ENCODE assay signal across 21 cellular contexts in genomic region chr2:164896226-164896625, GRCh38. TPM values are rescaled to one million over a fixed set of nuclear protein-coding genes. Genes with fewer than 3 reads are reported as not detected.
DNase-seq lines count a peak whose midpoint lies in the region; ATAC-seq, FAIRE-seq and TF ChIP-seq lines count a peak whose summit lies in the region.
"Had no signal": no experiment of that assay in that cellular context is flagged by ENCODE, and none has a peak within 500 bp of the region (broad histone marks: within the 10 kb centered on the region; RNA-seq: fewer than 3 reads in every experiment).

No MANE protein-coding gene starts in this region.

- no peak for TF ChIP-seq EP300 in A549 (IDR thresholded peaks at IDR 0.05)

- H3K36me3 Mint-ChIP-seq in mesothelial cell of epicardium = peaks cover 4% of the 10 kb centered on the region
- H3K36me3 Mint-ChIP-seq: CD4-positive, CD25-positive, alpha-beta regulatory T cell had no signal

- H3K27ac ChIP-seq in A549 = peak overlapping the region; percentile 44 to 62
- H3K27ac ChIP-seq in PC-9 = peak overlapping the region; percentile 86
- H3K27ac ChIP-seq in OCI-LY7 (ENCODE audit: low read depth, low read length, poor library complexity, severe bottlenecking) = no peak overlapping the region
- H3K27ac ChIP-seq: body of pancreas, SK-N-MC, upper lobe of left lung had no signal

- H3K4me3 ChIP-seq in A549 (no peak overlapping the region), PC-9 (no peak overlapping the region), OCI-LY7 (ENCODE audit: low read depth, low read length, poor library complexity, severe bottlenecking) (no peak overlapping the region)
- H3K4me3 ChIP-seq: body of pancreas, SK-N-MC, upper lobe of left lung had no signal

- H2AFZ ChIP-seq in PC-9 (peak overlapping the region; percentile 66; the same call in 1 of the 2 replicates), OCI-LY7 (ENCODE audit: low read length) (no peak overlapping the region)

- H3K9me3 ChIP-seq in A549 (no peaks in the 10 kb centered on the region), PC-9 (ENCODE audit: insufficient read depth, low read depth) (no peaks in the 10 kb centered on the region; the same call in 1 of the 2 replicates), OCI-LY7 (ENCODE audit: low read length) (no peaks in the 10 kb centered on the region)
- H3K9me3 ChIP-seq: body of pancreas, upper lobe of left lung had no signal

- TF ChIP-seq RAD21 in A549 (conservative IDR thresholded peaks at IDR 0.05 in 1 of 2, IDR thresholded peaks at IDR 0.05 in 1 of 2) = no peak

- peaks cover 10% of the 10 kb centered on the region for H3K9me3 Mint-ChIP-seq in mesothelial cell of epicardium
- H3K9me3 Mint-ChIP-seq: activated CD4-positive, alpha-beta T cell treated with anti-CD3 and anti-CD28 coated beads, Interleukin-2, amount 10 ng/mL, durations not matched to agents 7 days and 5 days; dendritic cell treated with granulocyte-macrophage colony-stimulating factor and Interleukin-4, amounts not matched to agents 40 ng/mL and 50 ng/mL, for 4 days had no signal

- H3K36me3 ChIP-seq in PC-9 (ENCODE audit: low read depth) (no peaks in the 10 kb centered on the region), OCI-LY7 (ENCODE audit: insufficient read depth, low read length) (no peaks in the 10 kb centered on the region)
- H3K36me3 ChIP-seq: upper lobe of left lung had no signal

- TF ChIP-seq POLR2A in A549 (IDR thresholded peaks at IDR 0.05; ENCODE audit: low read length) = no peak

- no peak overlapping the region for H3K4me3 Mint-ChIP-seq in mesothelial cell of epicardium
- H3K4me3 Mint-ChIP-seq: activated CD4-positive, alpha-beta T cell treated with anti-CD3 and anti-CD28 coated beads, Interleukin-2, amount 10 ng/mL, durations not matched to agents 7 days and 5 days; CD4-positive, CD25-positive, alpha-beta regulatory T cell; dendritic cell treated with granulocyte-macrophage colony-stimulating factor and Interleukin-4, amounts not matched to agents 40 ng/mL and 50 ng/mL, for 4 days had no signal

- H3K4me2 ChIP-seq in A549 (peak overlapping the region; percentile 51), PC-9 (peak overlapping the region; percentile 28; the same call in 1 of the 2 replicates), OCI-LY7 (ENCODE audit: low read length) (no peak overlapping the region)

- H3K4me1 Mint-ChIP-seq in mesothelial cell of epicardium = peaks cover 44% of the 10 kb centered on the region

- H3K4me1 ChIP-seq in A549 (peaks cover 32% of the 10 kb centered on the region), PC-9 (replicated peaks; ENCODE audit: insufficient read depth) (peaks cover 16% of the 10 kb centered on the region), OCI-LY7 (ENCODE audit: insufficient read depth, low read length, poor library complexity, severe bottlenecking) (no peaks in the 10 kb centered on the region)

- DNase-seq in A549 (ENCODE audit: low read depth in 1 of 2, low spot score in 1 of 2) (no peak), PC-9 (no peak), fibroblast of gingiva (ENCODE audit: low read depth) (peak; percentile 30), mesothelial cell of epicardium (ENCODE audit: low spot score in 2 of 2, unreplicated experiment in 2 of 2) (no peak), GM19238 (ENCODE audit: insufficient read length, low spot score) (no peak), OCI-LY7 (ENCODE audit: low spot score) (no peak)
- DNase-seq: body of pancreas; glutamatergic neuron; left ventricle myocardium superior; NCI-H1417 treated with DMSO at 0.1 percent for 48 hours; stimulated activated naive CD4-positive, alpha-beta T cell treated with Interleukin-2 at 50 U/mL for 16 hours; upper lobe of left lung had no signal

- intact Hi-C loops in PC-9 (cut with micrococcal nuclease; ENCODE audit: unreplicated experiment) (no loop called here), OCI-LY7 (cut with micrococcal nuclease; ENCODE audit: unreplicated experiment) (no loop called here)

- BruUV-seq in PC-9 (replicated peaks; lab: Mats Ljungman, UMichigan) (no TSS peak), OCI-LY7 (replicated peaks; lab: Mats Ljungman, UMichigan) (no TSS peak)

- no peak overlapping the region for H3K27ac Mint-ChIP-seq in mesothelial cell of epicardium
- H3K27ac Mint-ChIP-seq: activated CD4-positive, alpha-beta T cell treated with anti-CD3 and anti-CD28 coated beads, Interleukin-2, amount 10 ng/mL, durations not matched to agents 7 days and 5 days; dendritic cell treated with granulocyte-macrophage colony-stimulating factor and Interleukin-4, amounts not matched to agents 40 ng/mL and 50 ng/mL, for 4 days had no signal

- no peaks in the 10 kb centered on the region for H3K79me2 ChIP-seq in PC-9 (ENCODE audit: low read depth)
- H3K79me2 ChIP-seq in OCI-LY7 (ENCODE audit: insufficient read depth, low read depth, low read length) = no peaks in the 10 kb centered on the region

- CTCF ChIA-PET in A549 (lab: Yijun Ruan, JAX) (interaction anchor here (1.5 kb wide), 1 partner anchor 17 kb away, joined by 3 read pairs; no protein-coding TSS in a partner anchor), PC-9 (lab: Charles Lee) (no interaction called here), OCI-LY7 (lab: Charles Lee; ENCODE audit: unreplicated experiment) (no interaction called here)

- TF ChIP-seq CTCF in A549 (IDR thresholded peaks at IDR 0.05) (no peak), PC-9 (conservative IDR thresholded peaks at IDR 0.05) (no peak), mesothelial cell of epicardium (IDR thresholded peaks at IDR 0.05; ENCODE audit: unreplicated experiment) (no peak), OCI-LY7 (conservative IDR thresholded peaks at IDR 0.05; ENCODE audit: low read length) (no peak)

- H4K20me1 ChIP-seq in PC-9 (ENCODE audit: insufficient read depth) = no peaks in the 10 kb centered on the region
- H4K20me1 ChIP-seq in OCI-LY7 (ENCODE audit: insufficient read depth, low read length) = no peaks in the 10 kb centered on the region

- H3K27me3 Mint-ChIP-seq in mesothelial cell of epicardium (ENCODE audit: low read depth) = no peaks in the 10 kb centered on the region
- H3K27me3 Mint-ChIP-seq: dendritic cell treated with granulocyte-macrophage colony-stimulating factor and Interleukin-4, amounts not matched to agents 40 ng/mL and 50 ng/mL, for 4 days had no signal

- POLR2A ChIA-PET in A549 (lab: Yijun Ruan, JAX) (no interaction called here), PC-9 (lab: Charles Lee; ENCODE audit: unreplicated experiment) (no interaction called here), OCI-LY7 (lab: Charles Lee) (interaction anchor here (0.6 to 1.5 kb wide), 5 partner anchors 8 to 136 kb away, joined by 3 to 5 read pairs (median 4); no protein-coding TSS in a partner anchor)

- no peaks in the 10 kb centered on the region for H3K27me3 ChIP-seq in PC-9 (ENCODE audit: insufficient read depth, low read depth)
- H3K27me3 ChIP-seq: body of pancreas, upper lobe of left lung had no signal

- no peak for FAIRE-seq in A549 (lab: Jason Lieb, UNC)
- FAIRE-seq: HTR-8/SVneo had no signal

- no peaks in the 10 kb centered on the region for H3F3A ChIP-seq in PC-9 (ENCODE audit: insufficient read depth, low read depth)

- WGBS in A549 (ENCODE audit: missing lambda C conversion rate) = 87% methylated on average over 4 of the region's 4 CpGs

- ATAC-seq in A549 = no peak
- ATAC-seq in GM19395 (IDR thresholded peaks at IDR 0.05; ENCODE audit: unreplicated experiment) = peak; percentile 17
- ATAC-seq in HG03469 (IDR thresholded peaks at IDR 0.05; ENCODE audit: unreplicated experiment) = no peak
- ATAC-seq: left ventricle myocardium superior, sciatic nerve had no signal

- H3K9me2 ChIP-seq in PC-9 (ENCODE audit: insufficient read depth) (no peaks in the 10 kb centered on the region), OCI-LY7 (ENCODE audit: insufficient read depth, low read length) (no peaks in the 10 kb centered on the region)

TF ChIP-seq in A549, 52 proteins besides CTCF, POLR2A, EP300 and RAD21 (continues in another document):
- TF ChIP-seq ZSCAN20 (CRISPR knock-in tag; IDR thresholded peaks at IDR 0.05) (no peak), GATA3 (IDR thresholded peaks at IDR 0.05; ENCODE audit: borderline replicate concordance) (no peak), RCOR1 (IDR thresholded peaks at IDR 0.05; ENCODE audit: low read depth, low read length) (no peak), EHF (CRISPR knock-in tag; IDR thresholded peaks at IDR 0.05) (no peak), SREBF2 (IDR thresholded peaks at IDR 0.05) (no peak), KDM5A (IDR thresholded peaks at IDR 0.05) (no peak), CHD4 (IDR thresholded peaks at IDR 0.05; ENCODE audit: borderline replicate concordance) (no peak), POLR2AphosphoS2 (conservative IDR thresholded peaks at IDR 0.05; ENCODE audit: low read length) (no peak), MAZ (IDR thresholded peaks at IDR 0.05; ENCODE audit: borderline replicate concordance, low read depth, low read length) (no peak), HOXA7 (CRISPR knock-in tag; IDR thresholded peaks at IDR 0.05) (no peak)

RNA-seq across cellular contexts. Expression of gene COBLL1, which starts 54.6 kb away (rescaled TPM):
- polyA plus RNA-seq in A549 (2011; rRNA removed) (5.3 and 7.1 TPM in 2 replicates), A549 (2017; fragmentation: RNase III; extraction: RNeasy Plus Mini Kit Qiagen cat#74134 plus additional on column Dnase treatment) (2.4 to 2.6 TPM (median 2.6 TPM) in 3 replicates)
- polyA plus RNA-seq in A549 (2012; cell fraction: cytosol; rRNA removed) = 1.7 and 1.8 TPM in 2 replicates
- 1.2 and 1.4 TPM in 2 replicates for polyA plus RNA-seq in A549 (2012; cell fraction: nucleus; rRNA removed)
- polyA minus RNA-seq in A549 (2011; rRNA and poly(A)+ RNA removed) = 7.2 and 11.0 TPM in 2 replicates
- total RNA-seq in PC-9 (2021) (6.6 and 8.0 TPM in 2 replicates), mesothelial cell of epicardium (98.5 to 110 TPM (median 109 TPM) in 3 replicates), OCI-LY7 (2022) (40.3 and 40.7 TPM in 2 replicates)
- total RNA-seq in OCI-LY7 (2014; rRNA removed; shearing (Covaris generic)) = 0.79 and 0.88 TPM in 2 replicates
- total RNA-seq: activated CD4-positive, alpha-beta T cell treated with anti-CD3 and anti-CD28 coated beads, Interleukin-2, amount 10 ng/mL, durations not matched to agents 7 days and 5 days had no signal

RNA-seq across cellular contexts. Expression of gene SLC38A11, which starts 59.1 kb away (rescaled TPM):
- polyA plus RNA-seq in A549 (2011; rRNA removed) (0.22 and 0.53 TPM in 2 replicates), A549 (2017; fragmentation: RNase III; extraction: RNeasy Plus Mini Kit Qiagen cat#74134 plus additional on column Dnase treatment) (0.05 to 0.11 TPM (median 0.07 TPM) in 3 replicates)
- polyA plus RNA-seq in A549 (2012; cell fraction: cytosol; rRNA removed) = not detected in 2 replicates
- polyA plus RNA-seq in A549 (2012; cell fraction: nucleus; rRNA removed) = not detected in 2 replicates
- 0.34 and 0.83 TPM in 2 replicates for polyA minus RNA-seq in A549 (2011; rRNA and poly(A)+ RNA removed)
- total RNA-seq in PC-9 (2021) (not detected in 2 replicates), mesothelial cell of epicardium (0.54 to 0.71 TPM (median 0.59 TPM) in 3 replicates), OCI-LY7 (2022) (not detected in 2 replicates)
- not detected in 2 replicates for total RNA-seq in OCI-LY7 (2014; rRNA removed; shearing (Covaris generic))
- total RNA-seq: activated CD4-positive, alpha-beta T cell treated with anti-CD3 and anti-CD28 coated beads, Interleukin-2, amount 10 ng/mL, durations not matched to agents 7 days and 5 days; CD4-positive, CD25-positive, alpha-beta regulatory T cell; osteoblast had no signal
- polyA plus RNA-seq: CD4-positive, CD25-positive, alpha-beta regulatory T cell had no signal
